ENCODE assay signal across 19 cellular contexts in genomic region chr4:8311096-8312068, GRCh38. TPM values are rescaled to one million over a fixed set of nuclear protein-coding genes. Genes with fewer than 3 reads are reported as not detected.
DNase-seq lines count a peak whose midpoint lies in the region; ATAC-seq, FAIRE-seq and TF ChIP-seq lines count a peak whose summit lies in the region.
"Had no signal": no experiment of that assay in that cellular context is flagged by ENCODE, and none has a peak within 500 bp of the region (broad histone marks: within the 10 kb centered on the region; RNA-seq: fewer than 3 reads in every experiment).

No MANE protein-coding gene starts in this region.

- H4K20me1 ChIP-seq in neural progenitor cell (ENCODE audit: low read depth), result no peaks in the 10 kb centered on the region

- no peak overlapping the region for H2AFZ ChIP-seq in neural progenitor cell (replicated peaks)
- H2AFZ ChIP-seq: PC-9 had no signal

- peaks cover 16% of the 10 kb centered on the region for H3K4me1 Mint-ChIP-seq in neural progenitor cell

- H3K27ac ChIP-seq in neural progenitor cell, result no peak overlapping the region
- H3K27ac ChIP-seq in upper lobe of right lung, result no peak overlapping the region
- H3K27ac ChIP-seq: PC-9 had no signal

- H3K27me3 Mint-ChIP-seq in neural progenitor cell (ENCODE audit: insufficient read depth, low read depth), result peaks cover 20% of the 10 kb centered on the region

- peak; percentile 77 for FAIRE-seq in bronchial epithelial cell (lab: Jason Lieb, UNC)
- FAIRE-seq: GM12878 had no signal

- no peak overlapping the region for H3K9ac ChIP-seq in neural progenitor cell

- H3K4me3 ChIP-seq in bronchial epithelial cell (ENCODE audit: low read depth, low read length) (no peak overlapping the region), neural progenitor cell (no peak overlapping the region), upper lobe of right lung (no peak overlapping the region)
- H3K4me3 ChIP-seq: GM12878, HAP-1, PC-9 had no signal

- ATAC-seq in upper lobe of right lung (no peak), HG03457 (IDR thresholded peaks at IDR 0.05; ENCODE audit: unreplicated experiment) (no peak), GM19035 (IDR thresholded peaks at IDR 0.05; ENCODE audit: unreplicated experiment) (no peak)
- ATAC-seq: GM12878 had no signal

- no peak overlapping the region for H3K4me3 Mint-ChIP-seq in neural progenitor cell

- H3K4me2 ChIP-seq in neural progenitor cell, result no peak overlapping the region
- H3K4me2 ChIP-seq: PC-9 had no signal

- no peaks in the 10 kb centered on the region for H3K36me3 Mint-ChIP-seq in neural progenitor cell

- H3K36me3 ChIP-seq in bronchial epithelial cell (ENCODE audit: control insufficient read depth, insufficient read depth, low read length) (no peaks in the 10 kb centered on the region), neural progenitor cell (no peaks in the 10 kb centered on the region), upper lobe of right lung (no peaks in the 10 kb centered on the region)
- H3K36me3 ChIP-seq: HAP-1 had no signal

- H3K27me3 ChIP-seq in bronchial epithelial cell (ENCODE audit: control insufficient read depth, insufficient read depth, low read length) (no peaks in the 10 kb centered on the region), neural progenitor cell (no peaks in the 10 kb centered on the region), upper lobe of right lung (no peaks in the 10 kb centered on the region)

- intact Hi-C loops in upper lobe of right lung (cut with DNase I), result no loop called here

- DNase-seq in activated T-cell treated with anti-CD3 and anti-CD28 coated beads, Interleukin-2, amount 50 U/mL, for 1 hour, result peak; percentile 1
- no peak for DNase-seq in activated T-cell treated with anti-CD3 and anti-CD28 coated beads, Interleukin-2, amount 50 U/mL, for 48 hours
- DNase-seq in bronchial epithelial cell (ENCODE audit: low read depth), result no peak
- DNase-seq in neural progenitor cell (ENCODE audit: low spot score), result no peak
- DNase-seq in upper lobe of right lung, result peak; percentile 46
- DNase-seq in kidney glomerular epithelial cell (lab: John Stamatoyannopoulos, UW), result no peak
- DNase-seq: 8988T, C1 segment of cervical spinal cord, GDM1, KG1, NCI-H1436, NCI-H2081, NCI-H510A, NCI-H774, PC-9 had no signal

- peaks cover 13% of the 10 kb centered on the region for H3K4me1 ChIP-seq in neural progenitor cell
- H3K4me1 ChIP-seq in upper lobe of right lung, result peaks cover 9% of the 10 kb centered on the region
- H3K4me1 ChIP-seq: HAP-1 had no signal

- H3K9me3 ChIP-seq in neural progenitor cell (ENCODE audit: low read depth) (no peaks in the 10 kb centered on the region), upper lobe of right lung (no peaks in the 10 kb centered on the region)
- H3K9me3 ChIP-seq: HAP-1 had no signal

- peak overlapping the region; percentile 33 for H3K27ac Mint-ChIP-seq in neural progenitor cell

- H3F3A ChIP-seq in neural progenitor cell (ENCODE audit: low read depth), result peaks cover 8% of the 10 kb centered on the region

- peaks cover 19% of the 10 kb centered on the region for H3K9me3 Mint-ChIP-seq in neural progenitor cell

- no peaks in the 10 kb centered on the region for H3K79me2 ChIP-seq in neural progenitor cell (ENCODE audit: low read depth)

- TF ChIP-seq CTCF in bronchial epithelial cell (IDR thresholded peaks at IDR 0.05; ENCODE audit: insufficient read depth, low read length, severe bottlenecking), result no peak
- TF ChIP-seq CTCF in neural progenitor cell (IDR thresholded peaks at IDR 0.05), result no peak
- TF ChIP-seq CTCF in upper lobe of right lung (IDR thresholded peaks at IDR 0.05), result no peak

RNA-seq across cellular contexts. Expression of gene HTRA3, which starts 41.8 kb away (rescaled TPM):
- under 0.01 and 0.26 TPM in 2 replicates for total RNA-seq in bronchial epithelial cell
- 1.6 and 2.3 TPM in 2 replicates for total RNA-seq in neural progenitor cell (ENCODE audit: low replicate concordance)
- total RNA-seq in upper lobe of right lung, result 25.0 TPM

Comparison
In these comparisons a context has a peak if more than half of its experiments do, and no peak if none do; other contexts are left out.
1. DNase-seq: peak in activated T-cell treated with anti-CD3 and anti-CD28 coated beads, Interleukin-2, amount 50 U/mL, for 1 hour (single experiment) and upper lobe of right lung (single experiment); none in activated T-cell treated with anti-CD3 and anti-CD28 coated beads, Interleukin-2, amount 50 U/mL, for 48 hours (0 of 2), bronchial epithelial cell (single experiment), neural progenitor cell (single experiment) and kidney glomerular epithelial cell (single experiment).